ENCODE assay signal across 8 cellular contexts in genomic region chrX:104270916-104271512, GRCh38. TPM values are rescaled to one million over a fixed set of nuclear protein-coding genes. Genes with fewer than 3 reads are reported as not detected.
DNase-seq lines count a peak whose midpoint lies in the region; ATAC-seq and TF ChIP-seq lines count a peak whose summit lies in the region.

No MANE protein-coding gene starts in this region.

- peaks cover 4 to 14% (median 10%) of the 10 kb centered on the region in 3 donors for H3K27me3 Mint-ChIP-seq in CD14-positive monocyte (ENCODE audit: low read depth in 3 of 3)
- no peaks in the 10 kb centered on the region for H3K27me3 Mint-ChIP-seq in stimulated activated memory B cell treated with anti-CD40 and anti-IgM and Interleukin-4, amounts not matched to agents 10 μg/mL and 1 μg/mL and 100 μg/mL, for 72 hours

- in situ Hi-C loops in astrocyte of the spinal cord (cut with HindIII; ENCODE audit: low sequenced_read_pairs), result no loop called here

- H3K36me3 Mint-ChIP-seq in CD14-positive monocyte, result no peaks in the 10 kb centered on the region
- no peaks in the 10 kb centered on the region for H3K36me3 Mint-ChIP-seq in stimulated activated memory B cell treated with anti-CD40 and anti-IgM and Interleukin-4, amounts not matched to agents 10 μg/mL and 1 μg/mL and 100 μg/mL, for 72 hours

- no peaks in the 10 kb centered on the region for H3K9me3 Mint-ChIP-seq in CD14-positive monocyte
- H3K9me3 Mint-ChIP-seq in stimulated activated memory B cell treated with anti-CD40 and anti-IgM and Interleukin-4, amounts not matched to agents 10 μg/mL and 1 μg/mL and 100 μg/mL, for 72 hours, result no peaks in the 10 kb centered on the region

- intact Hi-C loops in CD14-positive monocyte (cut with micrococcal nuclease), result no loop called here

- ATAC-seq in GM18868 (IDR thresholded peaks at IDR 0.05; ENCODE audit: unreplicated experiment), result peak; percentile 70
- no peak for ATAC-seq in stimulated activated memory B cell treated with anti-CD40 and anti-IgM and Interleukin-4, amounts not matched to agents 10 μg/mL and 1 μg/mL and 100 μg/mL, for 72 hours
- no peak for ATAC-seq in HG02642 (IDR thresholded peaks at IDR 0.05; ENCODE audit: poor library complexity, unreplicated experiment)

- H3K27ac Mint-ChIP-seq in CD14-positive monocyte, result no peak overlapping the region
- H3K27ac Mint-ChIP-seq in stimulated activated memory B cell treated with anti-CD40 and anti-IgM and Interleukin-4, amounts not matched to agents 10 μg/mL and 1 μg/mL and 100 μg/mL, for 72 hours, result no peak overlapping the region

- H3K4me3 ChIP-seq in astrocyte of the spinal cord (ENCODE audit: low read depth, low read length), result peak overlapping the region; percentile 9

- peak overlapping the region in 1 of 2 donors; percentile 16 for H3K4me3 Mint-ChIP-seq in CD14-positive monocyte
- no peak overlapping the region for H3K4me3 Mint-ChIP-seq in stimulated activated memory B cell treated with anti-CD40 and anti-IgM and Interleukin-4, amounts not matched to agents 10 μg/mL and 1 μg/mL and 100 μg/mL, for 72 hours

- TF ChIP-seq CTCF in CD14-positive monocyte (IDR thresholded peaks at IDR 0.05), result peak; percentile 37
- TF ChIP-seq CTCF in astrocyte of the spinal cord (IDR thresholded peaks at IDR 0.05; ENCODE audit: low read depth, low read length), result peak; percentile 61

- H3K4me1 Mint-ChIP-seq in CD14-positive monocyte, result peaks cover 4% of the 10 kb centered on the region
- no peaks in the 10 kb centered on the region for H3K4me1 Mint-ChIP-seq in stimulated activated memory B cell treated with anti-CD40 and anti-IgM and Interleukin-4, amounts not matched to agents 10 μg/mL and 1 μg/mL and 100 μg/mL, for 72 hours

- DNase-seq in CD14-positive monocyte (ENCODE audit: low spot score) (no peak), NCI-H69 (lab: John Stamatoyannopoulos, UW) (peak; percentile 45), astrocyte of the spinal cord (ENCODE audit: low read depth, low spot score) (peak; percentile 36), islet precursor cell (peak; percentile 63)
- DNase-seq in stimulated activated CD4-positive, alpha-beta T cell treated with anti-CD3 and anti-CD28 coated beads, TNF-alpha, amount 100 ng/mL, for 24 hours (ENCODE audit: low read depth in 3 of 3), result peak in 2 of 3 experiments; percentile 0 to 17

RNA-seq across cellular contexts. Expression of gene ESX1, which starts 16.3 kb away (rescaled TPM):
- not detected for polyA plus RNA-seq in CD14-positive monocyte
